ENCODE assay signal across 8 cellular contexts in genomic region chr17:16589097-16589969, GRCh38. TPM values are rescaled to one million over a fixed set of nuclear protein-coding genes. Genes with fewer than 3 reads are reported as not detected.
DNase-seq lines count a peak whose midpoint lies in the region; ATAC-seq and TF ChIP-seq lines count a peak whose summit lies in the region.

No MANE protein-coding gene starts in this region.

- POLR2A ChIA-PET in A673 (lab: Charles Lee; ENCODE audit: low non-redundant PET): no interaction called here

- no peaks in the 10 kb centered on the region for H3K36me3 ChIP-seq in A673 (ENCODE audit: insufficient read depth, low read length, poor library complexity, severe bottlenecking)

- ATAC-seq in GM18907 (IDR thresholded peaks at IDR 0.05; ENCODE audit: unreplicated experiment) (peak; percentile 90), HG03442 (IDR thresholded peaks at IDR 0.05; ENCODE audit: unreplicated experiment) (peak; percentile 81), left colon (peak; percentile 91)

- CTCF ChIA-PET in A673 (lab: Charles Lee): interaction anchor here (0.5 to 0.9 kb wide), 6 partner anchors 47 to 1062 kb away, joined by 3 to 5 read pairs (median 3); no protein-coding TSS in a partner anchor

- DNase-seq in A673 (ENCODE audit: low spot score) (peak; percentile 93), NCI-H524 treated with DMSO at 0.1 percent for 48 hours (lab: John Stamatoyannopoulos, UW) (peak; percentile 82), coronary artery (ENCODE audit: low spot score) (peak; percentile 92), left colon (peak; percentile 82 to 91)
- DNase-seq in activated CD4-positive, alpha-beta T cell treated with anti-CD3 and anti-CD28 coated beads for 48 hours: peak; percentile 95
- DNase-seq in stimulated activated CD4-positive, alpha-beta T cell treated with anti-CD3 and anti-CD28 coated beads, Interleukin-1b, Interleukin-23, amount 100 ng/mL, for 24 hours (ENCODE audit: low read depth in 4 of 4, low spot score in 1 of 4): peak; percentile 81 to 91 (median 88)

- no peaks in the 10 kb centered on the region for H3K27me3 ChIP-seq in A673 (replicated peaks; ENCODE audit: insufficient read depth, low read depth, low read length, poor library complexity)

- no peaks in the 10 kb centered on the region for H3K9me3 ChIP-seq in A673 (ENCODE audit: low read depth, low read length, poor library complexity, severe bottlenecking)

- H3K27ac ChIP-seq in A673 (ENCODE audit: low read depth, low read length, poor library complexity, severe bottlenecking) (no peak overlapping the region), coronary artery (peak overlapping the region; percentile 53 to 77)

- TF ChIP-seq CTCF in A673 (conservative IDR thresholded peaks at IDR 0.05; ENCODE audit: low read depth, low read length) (peak; percentile 98), coronary artery (IDR thresholded peaks at IDR 0.05) (peak; percentile 98)

- H3K4me3 ChIP-seq in A673 (ENCODE audit: low read depth, low read length, poor library complexity, severe bottlenecking): peak overlapping the region; percentile 55
- peak overlapping the region; percentile 74 for H3K4me3 ChIP-seq in coronary artery

- no peaks in the 10 kb centered on the region for H3K4me1 ChIP-seq in A673 (ENCODE audit: insufficient read depth, low read length, poor library complexity, severe bottlenecking)

- intact Hi-C loops in A673 (cut with micrococcal nuclease; ENCODE audit: unreplicated experiment) (no loop called here), left colon (cut with DNase I, micrococcal nuclease) (no loop called here)

- BruUV-seq in A673 (replicated peaks; lab: Mats Ljungman, UMichigan): no TSS peak

RNA-seq across cellular contexts. Expression of gene ZNF287, which starts 20.3 kb away (rescaled TPM):
- total RNA-seq in A673 (2021) (10.0 and 13.7 TPM in 2 replicates), left colon (1 to 10 TPM; 3.1 to 3.8 TPM)
